Comparison of ENCODE assay signal across 29 cellular contexts in the genomic region with DNA sequence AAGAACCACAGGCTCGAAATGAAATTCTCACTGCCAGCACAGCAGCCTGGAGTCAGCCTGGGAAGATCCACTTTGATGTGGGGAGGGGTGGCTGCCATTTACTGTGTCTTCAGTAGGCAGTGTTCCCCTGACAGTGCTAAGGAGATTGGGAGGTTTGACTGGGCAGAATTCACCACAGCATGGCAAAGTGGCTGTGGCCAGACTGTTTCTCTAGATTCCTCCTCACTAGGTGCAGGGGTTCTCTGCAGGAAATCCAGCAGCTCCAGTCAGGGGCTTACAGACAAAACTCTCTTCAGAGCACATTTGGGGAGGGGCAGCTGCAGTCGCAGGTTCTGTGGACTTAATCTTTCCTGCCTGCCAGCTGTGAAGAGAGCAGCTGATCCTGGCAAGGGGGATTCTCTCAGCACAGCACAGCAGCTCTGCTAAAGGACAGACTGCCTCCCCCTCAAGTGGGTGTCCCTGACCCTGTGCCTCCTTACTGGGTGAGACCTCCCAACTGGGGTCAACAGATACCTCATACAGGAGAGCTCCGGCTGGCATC.
"Had no signal": no experiment of that assay in that cellular context is flagged by ENCODE, and none has a peak within 500 bp of the region (broad histone marks: within the 10 kb centered on the region; RNA-seq: fewer than 3 reads in every experiment).

No MANE protein-coding gene starts in this region.

- DNase-seq: activated B cell treated with CpG ODN at 0.5 μM for 24 hours; activated CD4-positive, alpha-beta memory T cell treated with anti-CD3 and anti-CD28 coated beads for 36 hours; activated CD4-positive, alpha-beta T cell treated with anti-CD3 and anti-CD28 coated beads for 4 hours; activated CD4-positive, alpha-beta T cell treated with anti-CD3 and anti-CD28 coated beads, Interleukin-2, amount 50 U/mL, for 1 hour; activated CD4-positive, CD25-positive, alpha-beta regulatory T cell treated with anti-CD3 and anti-CD28 coated beads, Interleukin-2, amount 50 U/mL, for 72 hours; activated CD8-positive, alpha-beta memory T cell treated with anti-CD3 and anti-CD28 coated beads, Interleukin-2, amount 50 U/mL, for 48 hours; activated gamma-delta T cell; activated naive CD4-positive, alpha-beta T cell treated with Interleukin-2 at 50 U/mL for 16 hours; activated naive CD8-positive, alpha-beta T cell treated with anti-CD3 and anti-CD28 coated beads, Interleukin-2, amount 10 ng/mL, durations not matched to agents 7 days and 5 days; activated T-cell treated with anti-CD3 and anti-CD28 coated beads, Interleukin-2, amount 50 U/mL, for 72 hours; amygdala; MM.1S; MV-4-11; NCI-H1092; NCI-H1436 treated with DMSO at 0.1 percent for 48 hours; NCI-H1694 treated with DMSO at 0.1 percent for 48 hours; NCI-H2029; NCI-H446; NCI-H510A treated with DMSO at 0.1 percent for 48 hours; NCI-H526 treated with DMSO at 0.1 percent for 48 hours; NCI-H774; SHP77; SK-N-SH had no signal

- ATAC-seq: activated T-cell treated with anti-CD3 and anti-CD28 coated beads, Interleukin-2, amount 50 U/mL, for 72 hours; activated T-helper 17 cell treated with anti-CD3 and anti-CD28 coated beads, Interleukin-2, amount 50 U/mL, for 72 hours; Panc1 had no signal

- H3K4me1 Mint-ChIP-seq: activated B cell treated with CpG ODN at 0.5 μM for 24 hours; activated naive CD4-positive, alpha-beta T cell treated with anti-CD3 and anti-CD28 coated beads, Interleukin-2, amount 50 U/mL, for 24 hours; activated naive CD8-positive, alpha-beta T cell treated with anti-CD3 and anti-CD28 coated beads, Interleukin-2, amount 10 ng/mL, durations not matched to agents 7 days and 5 days; activated T-helper 17 cell treated with anti-CD3 and anti-CD28 coated beads, Interleukin-2, amount 50 U/mL, for 72 hours; central memory CD8-positive, alpha-beta T cell had no signal

- H3K27me3 Mint-ChIP-seq: activated B cell treated with CpG ODN at 0.5 μM for 24 hours; activated CD4-positive, alpha-beta memory T cell treated with anti-CD3 and anti-CD28 coated beads for 36 hours; activated naive CD4-positive, alpha-beta T cell treated with anti-CD3 and anti-CD28 coated beads, Interleukin-2, amount 50 U/mL, for 24 hours; activated naive CD8-positive, alpha-beta T cell treated with anti-CD3 and anti-CD28 coated beads, Interleukin-2, amount 10 ng/mL, durations not matched to agents 7 days and 5 days; activated T-helper 17 cell treated with anti-CD3 and anti-CD28 coated beads, Interleukin-2, amount 50 U/mL, for 72 hours; central memory CD8-positive, alpha-beta T cell had no signal

- H3K36me3 Mint-ChIP-seq: activated CD4-positive, alpha-beta memory T cell treated with anti-CD3 and anti-CD28 coated beads for 36 hours; activated naive CD4-positive, alpha-beta T cell treated with anti-CD3 and anti-CD28 coated beads, Interleukin-2, amount 50 U/mL, for 24 hours; activated naive CD8-positive, alpha-beta T cell treated with anti-CD3 and anti-CD28 coated beads, Interleukin-2, amount 10 ng/mL, durations not matched to agents 7 days and 5 days had no signal

- H3K4me3 Mint-ChIP-seq: activated B cell treated with CpG ODN at 0.5 μM for 24 hours; activated CD4-positive, alpha-beta memory T cell treated with anti-CD3 and anti-CD28 coated beads for 36 hours; activated naive CD4-positive, alpha-beta T cell treated with anti-CD3 and anti-CD28 coated beads, Interleukin-2, amount 50 U/mL, for 24 hours; activated naive CD8-positive, alpha-beta T cell treated with anti-CD3 and anti-CD28 coated beads, Interleukin-2, amount 10 ng/mL, durations not matched to agents 7 days and 5 days; activated T-cell treated with anti-CD3 and anti-CD28 coated beads, Interleukin-2, amount 50 U/mL, for 72 hours; activated T-helper 17 cell treated with anti-CD3 and anti-CD28 coated beads, Interleukin-2, amount 50 U/mL, for 72 hours; central memory CD8-positive, alpha-beta T cell; T-helper 1 cell treated with Interleukin-12 subunit alpha and Interleukin-12 subunit beta and Interleukin-4 antibody, amounts not matched to agents 30 μg/mL and 1 μg/mL, for 36 hours; T-helper 2 cell treated with Interferon-gamma antibody and Interleukin-4, amounts not matched to agents 5 μg/mL and 100 μg/mL, for 36 hours had no signal

- H3K27ac Mint-ChIP-seq: activated B cell treated with CpG ODN at 0.5 μM for 24 hours; activated CD4-positive, alpha-beta memory T cell treated with anti-CD3 and anti-CD28 coated beads for 36 hours; activated naive CD4-positive, alpha-beta T cell treated with anti-CD3 and anti-CD28 coated beads, Interleukin-2, amount 50 U/mL, for 24 hours; activated naive CD8-positive, alpha-beta T cell treated with anti-CD3 and anti-CD28 coated beads, Interleukin-2, amount 10 ng/mL, durations not matched to agents 7 days and 5 days; activated T-cell treated with anti-CD3 and anti-CD28 coated beads, Interleukin-2, amount 50 U/mL, for 72 hours; activated T-helper 17 cell treated with anti-CD3 and anti-CD28 coated beads, Interleukin-2, amount 50 U/mL, for 72 hours; T-helper 1 cell treated with Interleukin-12 subunit alpha and Interleukin-12 subunit beta and Interleukin-4 antibody, amounts not matched to agents 30 μg/mL and 1 μg/mL, for 36 hours; T-helper 2 cell treated with Interferon-gamma antibody and Interleukin-4, amounts not matched to agents 5 μg/mL and 100 μg/mL, for 36 hours had no signal
